ENCODE assay signal across 1 cellular context in the genomic region with DNA sequence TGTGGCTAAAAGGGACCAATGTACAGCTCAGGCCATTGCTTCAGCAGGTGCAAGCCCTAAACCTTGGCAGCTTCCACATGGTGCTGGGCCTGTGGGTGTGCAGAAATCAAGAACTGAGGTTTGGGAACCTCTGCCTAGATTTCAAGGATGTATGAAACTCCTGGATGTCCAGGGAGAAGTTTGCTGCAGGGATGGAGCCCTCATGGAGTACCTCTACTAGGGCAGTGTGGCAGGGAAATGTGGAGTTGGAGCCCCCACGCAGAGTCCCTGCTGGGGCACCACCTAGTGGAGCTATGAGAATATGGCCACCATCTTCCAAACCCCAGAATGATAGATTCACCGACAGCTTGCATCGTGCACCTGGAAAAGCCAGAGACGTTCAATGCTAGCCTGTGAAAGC.
TF ChIP-seq lines count a peak whose summit lies in the region.

No MANE protein-coding gene starts in this region.

TF ChIP-seq in GM23338, 12 proteins besides CTCF, POLR2A, EP300 and RAD21 (continued from another document):
- TF ChIP-seq, protein P1, sequence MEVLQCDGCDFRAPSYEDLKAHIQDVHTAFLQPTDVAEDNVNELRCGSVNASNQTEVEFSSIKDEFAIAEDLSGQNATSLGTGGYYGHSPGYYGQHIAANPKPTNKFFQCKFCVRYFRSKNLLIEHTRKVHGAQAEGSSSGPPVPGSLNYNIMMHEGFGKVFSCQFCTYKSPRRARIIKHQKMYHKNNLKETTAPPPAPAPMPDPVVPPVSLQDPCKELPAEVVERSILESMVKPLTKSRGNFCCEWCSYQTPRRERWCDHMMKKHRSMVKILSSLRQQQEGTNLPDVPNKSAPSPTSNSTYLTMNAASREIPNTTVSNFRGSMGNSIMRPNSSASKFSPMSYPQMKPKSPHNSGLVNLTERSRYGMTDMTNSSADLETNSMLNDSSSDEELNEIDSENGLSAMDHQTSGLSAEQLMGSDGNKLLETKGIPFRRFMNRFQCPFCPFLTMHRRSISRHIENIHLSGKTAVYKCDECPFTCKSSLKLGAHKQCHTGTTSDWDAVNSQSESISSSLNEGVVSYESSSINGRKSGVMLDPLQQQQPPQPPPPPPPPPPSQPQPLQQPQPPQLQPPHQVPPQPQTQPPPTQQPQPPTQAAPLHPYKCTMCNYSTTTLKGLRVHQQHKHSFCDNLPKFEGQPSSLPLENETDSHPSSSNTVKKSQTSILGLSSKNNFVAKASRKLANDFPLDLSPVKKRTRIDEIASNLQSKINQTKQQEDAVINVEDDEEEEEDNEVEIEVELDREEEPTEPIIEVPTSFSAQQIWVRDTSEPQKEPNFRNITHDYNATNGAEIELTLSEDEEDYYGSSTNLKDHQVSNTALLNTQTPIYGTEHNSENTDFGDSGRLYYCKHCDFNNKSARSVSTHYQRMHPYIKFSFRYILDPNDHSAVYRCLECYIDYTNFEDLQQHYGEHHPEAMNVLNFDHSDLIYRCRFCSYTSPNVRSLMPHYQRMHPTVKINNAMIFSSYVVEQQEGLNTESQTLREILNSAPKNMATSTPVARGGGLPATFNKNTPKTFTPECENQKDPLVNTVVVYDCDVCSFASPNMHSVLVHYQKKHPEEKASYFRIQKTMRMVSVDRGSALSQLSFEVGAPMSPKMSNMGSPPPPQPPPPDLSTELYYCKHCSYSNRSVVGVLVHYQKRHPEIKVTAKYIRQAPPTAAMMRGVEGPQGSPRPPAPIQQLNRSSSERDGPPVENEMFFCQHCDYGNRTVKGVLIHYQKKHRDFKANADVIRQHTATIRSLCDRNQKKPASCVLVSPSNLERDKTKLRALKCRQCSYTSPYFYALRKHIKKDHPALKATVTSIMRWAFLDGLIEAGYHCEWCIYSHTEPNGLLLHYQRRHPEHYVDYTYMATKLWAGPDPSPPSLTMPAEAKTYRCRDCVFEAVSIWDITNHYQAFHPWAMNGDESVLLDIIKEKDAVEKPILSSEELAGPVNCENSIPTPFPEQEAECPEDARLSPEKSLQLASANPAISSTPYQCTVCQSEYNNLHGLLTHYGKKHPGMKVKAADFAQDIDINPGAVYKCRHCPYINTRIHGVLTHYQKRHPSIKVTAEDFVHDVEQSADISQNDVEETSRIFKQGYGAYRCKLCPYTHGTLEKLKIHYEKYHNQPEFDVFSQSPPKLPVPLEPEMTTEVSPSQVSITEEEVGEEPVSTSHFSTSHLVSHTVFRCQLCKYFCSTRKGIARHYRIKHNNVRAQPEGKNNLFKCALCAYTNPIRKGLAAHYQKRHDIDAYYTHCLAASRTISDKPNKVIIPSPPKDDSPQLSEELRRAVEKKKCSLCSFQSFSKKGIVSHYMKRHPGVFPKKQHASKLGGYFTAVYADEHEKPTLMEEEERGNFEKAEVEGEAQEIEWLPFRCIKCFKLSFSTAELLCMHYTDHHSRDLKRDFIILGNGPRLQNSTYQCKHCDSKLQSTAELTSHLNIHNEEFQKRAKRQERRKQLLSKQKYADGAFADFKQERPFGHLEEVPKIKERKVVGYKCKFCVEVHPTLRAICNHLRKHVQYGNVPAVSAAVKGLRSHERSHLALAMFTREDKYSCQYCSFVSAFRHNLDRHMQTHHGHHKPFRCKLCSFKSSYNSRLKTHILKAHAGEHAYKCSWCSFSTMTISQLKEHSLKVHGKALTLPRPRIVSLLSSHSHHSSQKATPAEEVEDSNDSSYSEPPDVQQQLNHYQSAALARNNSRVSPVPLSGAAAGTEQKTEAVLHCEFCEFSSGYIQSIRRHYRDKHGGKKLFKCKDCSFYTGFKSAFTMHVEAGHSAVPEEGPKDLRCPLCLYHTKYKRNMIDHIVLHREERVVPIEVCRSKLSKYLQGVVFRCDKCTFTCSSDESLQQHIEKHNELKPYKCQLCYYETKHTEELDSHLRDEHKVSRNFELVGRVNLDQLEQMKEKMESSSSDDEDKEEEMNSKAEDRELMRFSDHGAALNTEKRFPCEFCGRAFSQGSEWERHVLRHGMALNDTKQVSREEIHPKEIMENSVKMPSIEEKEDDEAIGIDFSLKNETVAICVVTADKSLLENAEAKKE (CRISPR knock-in tag; IDR thresholded peaks at IDR 0.05), result no peak
- TF ChIP-seq, protein P2, sequence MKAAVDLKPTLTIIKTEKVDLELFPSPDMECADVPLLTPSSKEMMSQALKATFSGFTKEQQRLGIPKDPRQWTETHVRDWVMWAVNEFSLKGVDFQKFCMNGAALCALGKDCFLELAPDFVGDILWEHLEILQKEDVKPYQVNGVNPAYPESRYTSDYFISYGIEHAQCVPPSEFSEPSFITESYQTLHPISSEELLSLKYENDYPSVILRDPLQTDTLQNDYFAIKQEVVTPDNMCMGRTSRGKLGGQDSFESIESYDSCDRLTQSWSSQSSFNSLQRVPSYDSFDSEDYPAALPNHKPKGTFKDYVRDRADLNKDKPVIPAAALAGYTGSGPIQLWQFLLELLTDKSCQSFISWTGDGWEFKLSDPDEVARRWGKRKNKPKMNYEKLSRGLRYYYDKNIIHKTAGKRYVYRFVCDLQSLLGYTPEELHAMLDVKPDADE (IDR thresholded peaks at IDR 0.05), result no peak
- TF ChIP-seq, protein P3, sequence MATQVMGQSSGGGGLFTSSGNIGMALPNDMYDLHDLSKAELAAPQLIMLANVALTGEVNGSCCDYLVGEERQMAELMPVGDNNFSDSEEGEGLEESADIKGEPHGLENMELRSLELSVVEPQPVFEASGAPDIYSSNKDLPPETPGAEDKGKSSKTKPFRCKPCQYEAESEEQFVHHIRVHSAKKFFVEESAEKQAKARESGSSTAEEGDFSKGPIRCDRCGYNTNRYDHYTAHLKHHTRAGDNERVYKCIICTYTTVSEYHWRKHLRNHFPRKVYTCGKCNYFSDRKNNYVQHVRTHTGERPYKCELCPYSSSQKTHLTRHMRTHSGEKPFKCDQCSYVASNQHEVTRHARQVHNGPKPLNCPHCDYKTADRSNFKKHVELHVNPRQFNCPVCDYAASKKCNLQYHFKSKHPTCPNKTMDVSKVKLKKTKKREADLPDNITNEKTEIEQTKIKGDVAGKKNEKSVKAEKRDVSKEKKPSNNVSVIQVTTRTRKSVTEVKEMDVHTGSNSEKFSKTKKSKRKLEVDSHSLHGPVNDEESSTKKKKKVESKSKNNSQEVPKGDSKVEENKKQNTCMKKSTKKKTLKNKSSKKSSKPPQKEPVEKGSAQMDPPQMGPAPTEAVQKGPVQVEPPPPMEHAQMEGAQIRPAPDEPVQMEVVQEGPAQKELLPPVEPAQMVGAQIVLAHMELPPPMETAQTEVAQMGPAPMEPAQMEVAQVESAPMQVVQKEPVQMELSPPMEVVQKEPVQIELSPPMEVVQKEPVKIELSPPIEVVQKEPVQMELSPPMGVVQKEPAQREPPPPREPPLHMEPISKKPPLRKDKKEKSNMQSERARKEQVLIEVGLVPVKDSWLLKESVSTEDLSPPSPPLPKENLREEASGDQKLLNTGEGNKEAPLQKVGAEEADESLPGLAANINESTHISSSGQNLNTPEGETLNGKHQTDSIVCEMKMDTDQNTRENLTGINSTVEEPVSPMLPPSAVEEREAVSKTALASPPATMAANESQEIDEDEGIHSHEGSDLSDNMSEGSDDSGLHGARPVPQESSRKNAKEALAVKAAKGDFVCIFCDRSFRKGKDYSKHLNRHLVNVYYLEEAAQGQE (IDR thresholded peaks at IDR 0.05; ENCODE audit: unreplicated experiment), result no peak
- no peak for TF ChIP-seq ZNF114 (CRISPR knock-in tag; IDR thresholded peaks at IDR 0.05)
- TF ChIP-seq EZH2 (IDR thresholded peaks at IDR 0.05; ENCODE audit: low read depth, unreplicated experiment), result no peak
